In the genomic region with DNA sequence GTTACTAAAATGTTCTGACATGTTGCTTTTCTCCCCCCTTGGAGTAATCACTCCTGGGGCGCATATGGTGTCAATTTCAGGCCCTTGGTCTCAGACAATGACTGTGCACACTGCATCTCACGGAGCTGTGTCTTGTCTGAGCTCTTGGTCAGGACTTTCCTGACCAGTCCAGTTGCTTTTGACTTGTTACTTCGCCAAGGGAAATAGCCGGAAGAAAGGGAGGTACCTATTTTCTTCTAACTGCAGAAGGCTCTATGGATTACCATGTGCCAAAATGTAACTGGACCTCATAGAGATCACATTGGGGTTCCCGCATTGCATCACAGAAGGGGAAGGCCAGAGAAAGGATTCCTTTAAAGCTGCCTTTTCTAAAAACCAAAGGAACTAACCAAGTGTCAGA, we compare ENCODE assay signal across 24 cellular contexts.
DNase-seq lines count a peak whose midpoint lies in the region; ATAC-seq, FAIRE-seq and TF ChIP-seq lines count a peak whose summit lies in the region.
"Had no signal": no experiment of that assay in that cellular context is flagged by ENCODE, and none has a peak within 500 bp of the region (broad histone marks: within the 10 kb centered on the region; RNA-seq: fewer than 3 reads in every experiment).

No MANE protein-coding gene starts in this region.

- H4K20me1 ChIP-seq in astrocyte (ENCODE audit: insufficient read depth, low read length), result no peaks in the 10 kb centered on the region

- H3K4me1 ChIP-seq in astrocyte (ENCODE audit: insufficient read depth, low read length) (no peaks in the 10 kb centered on the region), suprapubic skin (peaks cover 16% of the 10 kb centered on the region), sigmoid colon (no peaks in the 10 kb centered on the region)
- H3K4me1 ChIP-seq: A549 had no signal

- TF ChIP-seq CTCF in astrocyte (IDR thresholded peaks at IDR 0.05; ENCODE audit: insufficient read depth, low read depth, low read length), result no peak
- no peak for TF ChIP-seq CTCF in nephron progenitor cell (IDR thresholded peaks at IDR 0.05)
- no peak for TF ChIP-seq CTCF in suprapubic skin (IDR thresholded peaks at IDR 0.05)
- no peak for TF ChIP-seq CTCF in sigmoid colon (IDR thresholded peaks at IDR 0.05)

- no peak overlapping the region for H3K4me3 ChIP-seq in astrocyte (ENCODE audit: insufficient read depth, low read depth, low read length)
- H3K4me3 ChIP-seq in suprapubic skin, result no peak overlapping the region
- H3K4me3 ChIP-seq in sigmoid colon, result no peak overlapping the region
- H3K4me3 ChIP-seq: A549, coronary artery, esophagus squamous epithelium had no signal

- TF ChIP-seq EP300 in suprapubic skin (IDR thresholded peaks at IDR 0.05), result no peak
- TF ChIP-seq EP300 in sigmoid colon (IDR thresholded peaks at IDR 0.05), result no peak

- H3K27ac ChIP-seq in astrocyte (ENCODE audit: low read depth, low read length), result no peak overlapping the region
- peak overlapping the region; percentile 39 for H3K27ac ChIP-seq in suprapubic skin
- H3K27ac ChIP-seq in sigmoid colon, result no peak overlapping the region
- H3K27ac ChIP-seq: A549, coronary artery, esophagus squamous epithelium had no signal

- 70% methylated on average over 5 of the region's 5 CpGs for WGBS in suprapubic skin
- 87 to 89% methylated on average over 5 of the region's 5 CpGs for WGBS in sigmoid colon, 2 donors

- H3K27ac Mint-ChIP-seq in astrocyte (ENCODE audit: unreplicated experiment), result no peak overlapping the region
- peak overlapping the region; percentile 69 for H3K27ac Mint-ChIP-seq in nephron progenitor cell
- H3K27ac Mint-ChIP-seq in activated naive CD8-positive, alpha-beta T cell treated with anti-CD3 and anti-CD28 coated beads for 36 hours, result no peak overlapping the region

- H3K9ac ChIP-seq in astrocyte (ENCODE audit: low read length), result no peak overlapping the region

- H3K4me3 Mint-ChIP-seq in astrocyte (ENCODE audit: unreplicated experiment), result no peak overlapping the region
- H3K4me3 Mint-ChIP-seq in nephron progenitor cell, result no peak overlapping the region
- no peak overlapping the region for H3K4me3 Mint-ChIP-seq in activated naive CD8-positive, alpha-beta T cell treated with anti-CD3 and anti-CD28 coated beads for 36 hours
- H3K4me3 Mint-ChIP-seq: endodermal cell had no signal

- H3K9me3 Mint-ChIP-seq in astrocyte (ENCODE audit: unreplicated experiment) (no peaks in the 10 kb centered on the region), nephron progenitor cell (no peaks in the 10 kb centered on the region)
- H3K9me3 Mint-ChIP-seq in activated naive CD8-positive, alpha-beta T cell treated with anti-CD3 and anti-CD28 coated beads for 36 hours, result no peaks in the 10 kb centered on the region
- H3K9me3 Mint-ChIP-seq: endodermal cell had no signal

- peaks cover 11% of the 10 kb centered on the region for H3K4me1 Mint-ChIP-seq in astrocyte (ENCODE audit: low read depth, unreplicated experiment)
- peaks cover 32% of the 10 kb centered on the region for H3K4me1 Mint-ChIP-seq in nephron progenitor cell
- no peaks in the 10 kb centered on the region for H3K4me1 Mint-ChIP-seq in activated naive CD8-positive, alpha-beta T cell treated with anti-CD3 and anti-CD28 coated beads for 36 hours

- H3K27me3 ChIP-seq in astrocyte (ENCODE audit: insufficient read depth, low read length) (no peaks in the 10 kb centered on the region), suprapubic skin (no peaks in the 10 kb centered on the region), sigmoid colon (no peaks in the 10 kb centered on the region)
- H3K27me3 ChIP-seq: esophagus squamous epithelium had no signal

- DNase-seq in Right ventricle myocardium superior (no peak), cardiac septum (ENCODE audit: low spot score) (no peak), astrocyte (ENCODE audit: low read depth) (peak; percentile 14), nephron progenitor cell (no peak), suprapubic skin (ENCODE audit: low spot score in 2 of 2) (no peak), sigmoid colon (no peak), NCI-H524 treated with DMSO at 0.1 percent for 48 hours (lab: John Stamatoyannopoulos, UW) (no peak)
- DNase-seq in activated naive CD8-positive, alpha-beta T cell treated with anti-CD3 and anti-CD28 coated beads for 36 hours, result no peak
- DNase-seq: activated CD4-positive, CD25-positive, alpha-beta regulatory T cell treated with anti-CD3 and anti-CD28 coated beads, Interleukin-2, amount 50 U/mL, for 72 hours; activated gamma-delta T cell treated with Interleukin-2 at 50 U/mL for 16 hours; activated T-cell treated with anti-CD3 and anti-CD28 coated beads, Interleukin-2, amount 50 U/mL, for 1 hour; C1 segment of cervical spinal cord; endodermal cell; esophagus squamous epithelium; GDM1; Karpas-422; NCI-H187; NCI-H82; retina; SIG-M5; stimulated activated CD4-positive, alpha-beta T cell treated with anti-CD3 and anti-CD28 coated beads, Interleukin-12 subunit alpha, Interleukin-12 subunit beta, amount 100 ng/mL, for 4 hours had no signal

- H2AFZ ChIP-seq in astrocyte (ENCODE audit: low read depth, low read length), result no peak overlapping the region

- H3K36me3 ChIP-seq in astrocyte (ENCODE audit: insufficient read depth, low read length), result no peaks in the 10 kb centered on the region
- no peaks in the 10 kb centered on the region for H3K36me3 ChIP-seq in suprapubic skin
- H3K36me3 ChIP-seq in sigmoid colon, result no peaks in the 10 kb centered on the region
- H3K36me3 ChIP-seq: esophagus squamous epithelium had no signal

- TF ChIP-seq POLR2A in suprapubic skin (IDR thresholded peaks at IDR 0.05) (no peak), sigmoid colon (IDR thresholded peaks at IDR 0.05) (no peak)

- peak; percentile 71 for ATAC-seq in Right ventricle myocardium superior (ENCODE audit: poor library complexity)
- ATAC-seq: A549 had no signal

- H3K4me2 ChIP-seq in astrocyte (ENCODE audit: low read length), result no peak overlapping the region
- H3K4me2 ChIP-seq: A549 had no signal

- no peak for FAIRE-seq in astrocyte (lab: Jason Lieb, UNC)
- FAIRE-seq: A549, HTR-8/SVneo had no signal

- H3K36me3 Mint-ChIP-seq in astrocyte (ENCODE audit: low read depth, unreplicated experiment), result no peaks in the 10 kb centered on the region
- no peaks in the 10 kb centered on the region for H3K36me3 Mint-ChIP-seq in nephron progenitor cell (ENCODE audit: low read depth)
- H3K36me3 Mint-ChIP-seq in activated naive CD8-positive, alpha-beta T cell treated with anti-CD3 and anti-CD28 coated beads for 36 hours, result no peaks in the 10 kb centered on the region

- H3K79me2 ChIP-seq in astrocyte (ENCODE audit: insufficient read depth, low read length), result no peaks in the 10 kb centered on the region

- H3K27me3 Mint-ChIP-seq in astrocyte (ENCODE audit: low read depth, unreplicated experiment), result no peaks in the 10 kb centered on the region
- peaks cover 3% of the 10 kb centered on the region for H3K27me3 Mint-ChIP-seq in nephron progenitor cell (ENCODE audit: low read depth, poor library complexity)
- H3K27me3 Mint-ChIP-seq in activated naive CD8-positive, alpha-beta T cell treated with anti-CD3 and anti-CD28 coated beads for 36 hours, result peaks cover 23% of the 10 kb centered on the region

- H3K9me3 ChIP-seq in astrocyte (ENCODE audit: insufficient read depth, low read depth, low read length) (no peaks in the 10 kb centered on the region), suprapubic skin (no peaks in the 10 kb centered on the region), sigmoid colon (no peaks in the 10 kb centered on the region)
- H3K9me3 ChIP-seq: A549, esophagus squamous epithelium had no signal

- intact Hi-C loops in Right ventricle myocardium superior (cut with DNase I), result no loop called here
- intact Hi-C loops in cardiac septum (cut with DNase I), result no loop called here
- intact Hi-C loops in sigmoid colon (cut with DNase I), result no loop called here
